In genomic region chr2:107132141-107132540, GRCh38 we compare ENCODE assay signal across 11 cellular contexts.
A peak's percentile ranks its signal among the peaks of the same experiment; 100 is the strongest.
DNase-seq lines count a peak whose midpoint lies in the region; ATAC-seq lines count a peak whose summit lies in the region.
"Had no signal": no experiment of that assay in that cellular context is flagged by ENCODE, and none has a peak within 500 bp of the region (broad histone marks: within the 10 kb centered on the region; RNA-seq: fewer than 3 reads in every experiment).

No MANE protein-coding gene starts in this region.

- no peaks in the 10 kb centered on the region for H3K27me3 ChIP-seq in muscle layer of duodenum (ENCODE audit: low read depth, low read length)

- peak overlapping the region; percentile 5 to 37 for H3K4me3 ChIP-seq in muscle layer of duodenum (ENCODE audit: low read depth in 1 of 2, low read length in 2 of 2)

- in situ Hi-C loops in KBM-7 (cut with MboI; ENCODE audit: low pct_unique_long_range_greater_than_20kb, low sequenced_read_pairs) = no loop called here

- H3K4me1 ChIP-seq in muscle layer of duodenum (ENCODE audit: control insufficient read depth in 1 of 2, insufficient read depth in 2 of 2, low read length in 2 of 2) = no peaks in the 10 kb centered on the region

- DNase-seq in KBM-7 = peak; percentile 47
- DNase-seq in epidermal melanocyte (ENCODE audit: insufficient read length, low spot score) = no peak
- DNase-seq in HPDE6-E6E7 (ENCODE audit: extremely low spot score) = no peak
- DNase-seq in T-helper 1 cell = no peak
- no peak for DNase-seq in anterior cingulate cortex (lab: John Stamatoyannopoulos, UW)
- DNase-seq: activated T-cell treated with anti-CD3 and anti-CD28 coated beads, Interleukin-2, amount 50 U/mL, for 1 hour; hippocampal formation; NCI-H2029 treated with DMSO at 0.1 percent for 48 hours had no signal

- no peaks in the 10 kb centered on the region for H3K36me3 ChIP-seq in muscle layer of duodenum (ENCODE audit: control insufficient read depth in 1 of 2, insufficient read depth in 2 of 2, low read length in 2 of 2)

- no peaks in the 10 kb centered on the region for H3K9me3 ChIP-seq in muscle layer of duodenum (ENCODE audit: control insufficient read depth in 1 of 2, low read length in 2 of 2)

- no peak overlapping the region for H3K27ac ChIP-seq in muscle layer of duodenum (ENCODE audit: low read length)

- peak; percentile 95 for ATAC-seq in GM18907 (IDR thresholded peaks at IDR 0.05; ENCODE audit: unreplicated experiment)
- ATAC-seq in HG02642 (IDR thresholded peaks at IDR 0.05; ENCODE audit: poor library complexity, unreplicated experiment) = peak; percentile 94
